12 cellular contexts compared by ENCODE assay signal in the genomic region with DNA sequence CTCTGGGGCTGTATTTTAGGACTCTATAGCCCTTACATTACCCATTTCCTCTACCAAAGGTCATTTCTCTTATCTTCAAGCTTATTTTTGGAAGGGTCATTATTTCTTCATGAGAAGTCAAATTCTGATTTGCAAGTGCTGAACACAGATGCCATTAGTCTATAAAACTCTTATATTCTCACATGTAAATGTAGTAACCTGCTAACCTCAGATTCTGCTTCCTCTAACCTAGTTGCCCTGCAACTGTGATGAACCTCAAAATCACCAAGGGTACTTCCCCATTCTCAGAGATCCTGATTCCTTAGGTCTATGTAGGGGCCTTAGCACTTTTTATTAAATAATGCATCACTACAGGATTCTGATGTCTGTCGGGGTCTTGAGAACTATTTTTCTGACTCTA. TPM values are rescaled to one million over a fixed set of nuclear protein-coding genes. Genes with fewer than 3 reads are reported as not detected.
DNase-seq lines count a peak whose midpoint lies in the region; ATAC-seq, FAIRE-seq and TF ChIP-seq lines count a peak whose summit lies in the region.
"Had no signal": no experiment of that assay in that cellular context is flagged by ENCODE, and none has a peak within 500 bp of the region (broad histone marks: within the 10 kb centered on the region; RNA-seq: fewer than 3 reads in every experiment).

No MANE protein-coding gene starts in this region.

- H3K56ac ChIP-seq in H9 (ENCODE audit: insufficient read length, low read depth, low read length) = no peak overlapping the region

- H2BK12ac ChIP-seq in H9 (ENCODE audit: insufficient read length, low read depth, low read length) = no peak overlapping the region

- no peak overlapping the region for H2AFZ ChIP-seq in H9 (ENCODE audit: low read length)
- H2AFZ ChIP-seq: GM23338 had no signal

- no peak for DNase-seq in GM12864 (ENCODE audit: low read depth)
- DNase-seq in coronary artery (ENCODE audit: low spot score) = no peak
- DNase-seq in D721Med (ENCODE audit: insufficient read length, low spot score) = no peak
- no peak for DNase-seq in H9
- no peak for DNase-seq in stimulated activated naive CD4-positive, alpha-beta T cell treated with Interleukin-2 at 50 U/mL for 16 hours (lab: John Stamatoyannopoulos, UW)
- DNase-seq in EL = no peak
- DNase-seq: NCI-H1092 treated with DMSO at 0.1 percent for 48 hours, RPMI8226 had no signal

- H3K27me3 ChIP-seq in H9 (ENCODE audit: insufficient read depth, low read length) = no peaks in the 10 kb centered on the region

- H3K23me2 ChIP-seq in H9 (ENCODE audit: insufficient read length, low read depth, low read length, poor library complexity, severe bottlenecking) = peaks cover under 1% of the 10 kb centered on the region

- H3K4me3 ChIP-seq in GM12864 (ENCODE audit: low read depth, low read length) = peak overlapping the region; percentile 16; the same call in 1 of the 2 replicates
- H3K4me3 ChIP-seq in coronary artery = no peak overlapping the region
- H3K4me3 ChIP-seq: GM23338 had no signal

- H3K79me1 ChIP-seq in H9 (ENCODE audit: insufficient read depth, low read depth, low read length, poor library complexity, severe bottlenecking) = no peaks in the 10 kb centered on the region

- no peak overlapping the region for H3K4ac ChIP-seq in H9 (ENCODE audit: low read depth, low read length)

- TF ChIP-seq CTCF in GM12864 (IDR thresholded peaks at IDR 0.05; ENCODE audit: low read depth, low read length, missing control alignments) (no peak), coronary artery (IDR thresholded peaks at IDR 0.05) (no peak), D721Med (IDR thresholded peaks at IDR 0.05; ENCODE audit: insufficient read depth, missing control alignments) (no peak), H9 (conservative IDR thresholded peaks at IDR 0.05) (no peak)

- no peak overlapping the region for H4K5ac ChIP-seq in H9 (ENCODE audit: insufficient read length, low read depth, low read length)

- H3K27me3 Mint-ChIP-seq in H9 (ENCODE audit: low read depth) = peaks cover 6% of the 10 kb centered on the region
- H3K27me3 Mint-ChIP-seq: dendritic cell treated with granulocyte-macrophage colony-stimulating factor and Interleukin-4, amounts not matched to agents 40 ng/mL and 50 ng/mL, for 4 days had no signal

- WGBS in H9 (ENCODE audit: extremely low coverage, insufficient read length, low lambda C conversion rate) = no CpG with 5 or more reads among the region's 1 CpG

- H2BK120ac ChIP-seq in H9 (ENCODE audit: low read depth, low read length, poor library complexity, severe bottlenecking) = no peak overlapping the region

- H3K27ac ChIP-seq in coronary artery (peak overlapping the region; percentile 40 to 59), H9 (ENCODE audit: insufficient read length, low read depth, low read length) (no peak overlapping the region)

- no peak for FAIRE-seq in D721Med (lab: Jason Lieb, UNC)

- no peak overlapping the region for H2BK15ac ChIP-seq in H9 (ENCODE audit: low read depth, low read length)

- no peak overlapping the region for H3K23ac ChIP-seq in H9 (ENCODE audit: insufficient read length, low read depth, low read length)

- no peaks in the 10 kb centered on the region for H3K9me3 ChIP-seq in H9 (ENCODE audit: control insufficient read depth, low read depth, low read length)

- H3K4me3 Mint-ChIP-seq in H9 = no peak overlapping the region
- H3K4me3 Mint-ChIP-seq: dendritic cell treated with granulocyte-macrophage colony-stimulating factor and Interleukin-4, amounts not matched to agents 40 ng/mL and 50 ng/mL, for 4 days; GM23338 had no signal

- no peak overlapping the region for H2AK5ac ChIP-seq in H9 (ENCODE audit: insufficient read length, low read length)

- ATAC-seq in GM21423 (IDR thresholded peaks at IDR 0.05; ENCODE audit: unreplicated experiment) = peak; percentile 56
- ATAC-seq in HG03558 (IDR thresholded peaks at IDR 0.05; ENCODE audit: extremely low read depth, unreplicated experiment) = peak; percentile 43
- ATAC-seq: GM23338 had no signal

- peaks cover 12 to 16% of the 10 kb centered on the region in 2 experiments for H3K4me1 Mint-ChIP-seq in H9

- no peak overlapping the region for H3K18ac ChIP-seq in H9 (ENCODE audit: insufficient read length, low read depth, low read length)

- no peak overlapping the region for H4K8ac ChIP-seq in H9 (replicated peaks; ENCODE audit: insufficient read length, low read depth, low read length)

- H3K4me1 ChIP-seq in H9 (ENCODE audit: insufficient read depth, low read length) = no peaks in the 10 kb centered on the region

- no peak overlapping the region for H3T11ph ChIP-seq in H9 (ENCODE audit: low read length)

- no peaks in the 10 kb centered on the region for H3K9me3 Mint-ChIP-seq in H9
- H3K9me3 Mint-ChIP-seq: dendritic cell treated with granulocyte-macrophage colony-stimulating factor and Interleukin-4, amounts not matched to agents 40 ng/mL and 50 ng/mL, for 4 days; GM23338 had no signal

- no peak overlapping the region for H4K91ac ChIP-seq in H9 (ENCODE audit: insufficient read length, low read depth, low read length)

- no peak overlapping the region for H3K4me2 ChIP-seq in H9 (ENCODE audit: insufficient read depth, insufficient read length, low read length)
- H3K4me2 ChIP-seq: GM23338 had no signal

- no peaks in the 10 kb centered on the region for H3K79me2 ChIP-seq in H9 (ENCODE audit: insufficient read depth, low read length)

- no peak overlapping the region for H3K14ac ChIP-seq in H9 (ENCODE audit: insufficient read depth, low read length)

- no peak overlapping the region for H3K27ac Mint-ChIP-seq in H9
- H3K27ac Mint-ChIP-seq: GM23338 had no signal

- no peak overlapping the region for H3K9ac ChIP-seq in H9 (ENCODE audit: extremely low read depth, insufficient read length, low read length)

- no peak overlapping the region for H2BK5ac ChIP-seq in H9 (ENCODE audit: insufficient read length, low read length)

- H2BK20ac ChIP-seq in H9 (ENCODE audit: low read depth, low read length, poor library complexity, severe bottlenecking) = no peak overlapping the region

- H4K20me1 ChIP-seq in H9 (ENCODE audit: control insufficient read depth, insufficient read depth, insufficient read length) = no peaks in the 10 kb centered on the region

- no peaks in the 10 kb centered on the region for H3K36me3 Mint-ChIP-seq in H9 (ENCODE audit: insufficient read depth in 1 of 3, low read depth in 3 of 3)

RNA-seq across cellular contexts. Expression of gene FAS, which starts 6.3 kb away (rescaled TPM):
- 3.0 and 3.1 TPM in 2 replicates for total RNA-seq in H9 (2021)

RNA-seq across cellular contexts. Expression of gene ACTA2, which starts 44.4 kb away (rescaled TPM):
- total RNA-seq in H9 (2021) = 2.3 and 2.4 TPM in 2 replicates
